15 cellular contexts compared by ENCODE assay signal in the genomic region with DNA sequence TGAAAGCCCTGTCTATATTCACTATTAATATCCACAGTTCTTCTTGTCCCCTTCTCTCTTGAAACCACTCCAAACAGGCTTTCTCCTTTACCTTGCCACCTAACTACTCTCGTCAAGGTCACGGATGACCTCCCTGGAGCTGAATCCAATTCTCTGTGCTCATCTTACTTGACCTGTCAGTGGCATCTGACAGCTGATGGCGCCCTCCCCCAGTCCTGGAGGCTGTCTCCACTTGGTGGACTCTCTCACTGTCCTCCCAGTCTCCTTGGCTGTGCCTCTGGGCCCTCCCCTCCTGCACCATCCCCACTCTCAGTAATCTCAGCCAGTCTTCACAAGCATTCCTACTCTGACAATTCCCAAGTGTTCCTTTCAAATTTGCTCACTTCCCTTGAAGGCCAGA. TPM values are rescaled to one million over a fixed set of nuclear protein-coding genes. Genes with fewer than 3 reads are reported as not detected.
DNase-seq lines count a peak whose midpoint lies in the region; ATAC-seq and TF ChIP-seq lines count a peak whose summit lies in the region.
"Had no signal": no experiment of that assay in that cellular context is flagged by ENCODE, and none has a peak within 500 bp of the region (broad histone marks: within the 10 kb centered on the region; RNA-seq: fewer than 3 reads in every experiment).

No MANE protein-coding gene starts in this region.

- peaks cover 0 to 60% of the 10 kb centered on the region in 2 donors for H3K36me3 ChIP-seq in gastrocnemius medialis

- H3K4me1 ChIP-seq in gastrocnemius medialis = peaks cover 57 to 68% of the 10 kb centered on the region in 2 donors
- peaks cover 4% of the 10 kb centered on the region for H3K4me1 ChIP-seq in foreskin keratinocyte

- no peak overlapping the region for H3K4me3 ChIP-seq in gastrocnemius medialis
- H3K4me3 ChIP-seq: MG63 had no signal

- ATAC-seq in gastrocnemius medialis = peak in 1 of 2 donors; percentile 39
- no peak for ATAC-seq in foreskin keratinocyte

- TF ChIP-seq CTCF in gastrocnemius medialis (IDR thresholded peaks at IDR 0.05 in 4 of 5, conservative IDR thresholded peaks at IDR 0.05 in 1 of 5) (no peak), GM13977 (IDR thresholded peaks at IDR 0.05; ENCODE audit: extremely low read depth, insufficient read depth, missing control alignments) (no peak), foreskin keratinocyte (conservative IDR thresholded peaks at IDR 0.05) (no peak)

- no peaks in the 10 kb centered on the region for H3K9me3 ChIP-seq in gastrocnemius medialis
- H3K9me3 ChIP-seq: MG63, SK-N-SH had no signal

- intact Hi-C loops in gastrocnemius medialis (cut with DNase I; ENCODE audit: low total_unique reads) = no loop called here

- TF ChIP-seq POLR2A in gastrocnemius medialis (IDR thresholded peaks at IDR 0.05) = no peak

- H3K27ac ChIP-seq in gastrocnemius medialis (peak overlapping the region; percentile 45 to 99 (median 97)), foreskin keratinocyte (no peak overlapping the region)

- DNase-seq in DMS79 treated with DMSO at 0.1 percent for 48 hours (lab: John Stamatoyannopoulos, UW) = peak; percentile 56
- peak; percentile 21 for DNase-seq in NCI-H510A (lab: John Stamatoyannopoulos, UW)
- DNase-seq in hepatic stellate cell (ENCODE audit: low spot score) = peak; percentile 50
- peak in 1 of 2 donors; percentile 87 for DNase-seq in gastrocnemius medialis
- no peak for DNase-seq in GM13977 (ENCODE audit: low spot score)
- no peak for DNase-seq in cerebellum (ENCODE audit: low spot score)
- DNase-seq in A172 (ENCODE audit: low spot score) = no peak
- DNase-seq in foreskin keratinocyte = no peak
- DNase-seq: AML-193, MG63, SK-N-SH had no signal

- no peaks in the 10 kb centered on the region for H3K27me3 ChIP-seq in gastrocnemius medialis
- H3K27me3 ChIP-seq in foreskin keratinocyte = no peaks in the 10 kb centered on the region
- H3K27me3 ChIP-seq: MG63 had no signal

- in situ Hi-C loops in gastrocnemius medialis (cut with MboI; ENCODE audit: low sequenced_read_pairs in 4 of 4) = no loop called here
- in situ Hi-C loops in GM13977 (cut with MboI; ENCODE audit: low pct_unique_long_range_greater_than_20kb, low sequenced_read_pairs, unreplicated experiment) = no loop called here

RNA-seq across cellular contexts. Expression of gene TNKS1BP1, which starts 8.7 kb away (rescaled TPM):
- total RNA-seq in gastrocnemius medialis = 100 to 1,000 TPM in 3 of 4 donors, 10 to 100 TPM in 1; 98.5 to 165 (median 125) TPM
- total RNA-seq in cerebellum = 13.9 TPM
- 43.8 and 50.8 TPM in 2 replicates for total RNA-seq in A172 (2014; rRNA removed; shearing (Covaris generic))
- total RNA-seq in foreskin keratinocyte = 136 and 146 TPM in 2 replicates
- 135 and 154 TPM in 2 replicates for polyA plus RNA-seq in foreskin keratinocyte

RNA-seq across cellular contexts. Expression of gene SSRP1, which starts 19.7 kb away (rescaled TPM):
- total RNA-seq in gastrocnemius medialis (100 to 1,000 TPM in 3 of 4 donors, 10 to 100 TPM in 1; 76.6 to 155 (median 137) TPM), cerebellum (40.0 TPM), foreskin keratinocyte (188 and 227 TPM in 2 replicates)
- 146 and 167 TPM in 2 replicates for total RNA-seq in A172 (2014; rRNA removed; shearing (Covaris generic))
- polyA plus RNA-seq in foreskin keratinocyte = 133 and 163 TPM in 2 replicates

RNA-seq across cellular contexts. Expression of gene P2RX3, which starts 22.1 kb away (rescaled TPM):
- total RNA-seq in gastrocnemius medialis (not detected), cerebellum (not detected), foreskin keratinocyte (not detected in 2 replicates)
- not detected in 2 replicates for total RNA-seq in A172 (2014; rRNA removed; shearing (Covaris generic))
- not detected in 2 replicates for polyA plus RNA-seq in foreskin keratinocyte
- total RNA-seq: activated CD8-positive, alpha-beta T cell treated with anti-CD3 and anti-CD28 coated beads, Interleukin-2, amount 10 ng/mL, durations not matched to agents 7 days and 5 days; glomerular endothelial cell; kidney epithelial cell had no signal
- polyA plus RNA-seq: neural cell, SK-N-SH had no signal

Comparison
In these comparisons a context has a peak if more than half of its experiments do, and no peak if none do; other contexts are left out.
1. DNase-seq: peak in DMS79 treated with DMSO at 0.1 percent for 48 hours (single experiment), NCI-H510A (single experiment) and hepatic stellate cell (single experiment); none in GM13977 (single experiment), cerebellum (single experiment), A172 (single experiment) and foreskin keratinocyte (0 of 2).